Comparison of ENCODE assay signal across 25 cellular contexts in the genomic region with DNA sequence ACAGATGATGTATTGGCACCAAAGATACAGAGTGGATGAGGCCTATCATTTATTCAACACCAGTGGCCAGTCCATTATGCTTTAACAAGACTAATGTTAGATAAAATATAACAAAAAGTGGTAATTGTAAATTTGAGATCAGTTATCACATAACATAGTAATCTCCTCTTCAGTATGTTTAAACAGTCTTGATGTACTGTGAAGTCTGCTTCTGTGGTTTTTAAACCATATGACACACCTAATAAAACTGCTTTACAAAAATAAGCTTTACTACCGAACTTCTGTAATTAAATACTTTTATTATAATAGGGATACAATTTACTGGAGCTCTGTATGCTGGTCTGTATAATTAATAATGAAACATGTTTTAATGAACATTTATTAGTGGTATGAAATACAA.
"Had no signal": no experiment of that assay in that cellular context is flagged by ENCODE, and none has a peak within 500 bp of the region (broad histone marks: within the 10 kb centered on the region; RNA-seq: fewer than 3 reads in every experiment).

No MANE protein-coding gene starts in this region.

- H3K27ac ChIP-seq: epithelial cell of prostate, esophagus muscularis mucosa, hepatocyte, neural progenitor cell, pancreas, spleen, testis, tibial nerve had no signal

- H3K27me3 ChIP-seq: esophagus muscularis mucosa, hepatocyte, neural progenitor cell, pancreas, spleen, testis, tibial nerve had no signal

- H3K9me3 ChIP-seq: esophagus muscularis mucosa, pancreas, spleen, testis, tibial nerve had no signal

- DNase-seq: effector memory CD8-positive, alpha-beta T cell; foreskin melanocyte; head of caudate nucleus; left colon; left ventricle myocardium superior; midbrain; occipital lobe; pancreas; right cardiac atrium; spleen; stimulated activated CD4-positive, alpha-beta T cell treated with anti-CD3 and anti-CD28 coated beads, Interleukin-15, amount 100 ng/mL, for 24 hours; stimulated activated CD4-positive, alpha-beta T cell treated with anti-CD3 and anti-CD28 coated beads, Interleukin-1b, Interleukin-23, amount 100 ng/mL, for 48 hours; stimulated activated CD4-positive, alpha-beta T cell treated with anti-CD3 and anti-CD28 coated beads, Interleukin-4, amount 100 ng/mL, for 24 hours; stimulated activated naive B cell treated with anti-CD40 and anti-IgM and Interleukin-4, amounts not matched to agents 10 μg/mL and 1 μg/mL and 100 μg/mL, for 72 hours; stimulated activated naive CD8-positive, alpha-beta T cell treated with anti-CD3 and anti-CD28 coated beads, Interleukin-15, amount 100 ng/mL, for 72 hours; testis had no signal

- H3K36me3 ChIP-seq: esophagus muscularis mucosa, neural progenitor cell, pancreas, spleen, tibial nerve had no signal

- H3K4me1 ChIP-seq: esophagus muscularis mucosa, neural progenitor cell, pancreas, spleen, testis, tibial nerve had no signal

- H3K9me3 Mint-ChIP-seq: dendritic cell treated with granulocyte-macrophage colony-stimulating factor and Interleukin-4, amounts not matched to agents 40 ng/mL and 50 ng/mL, for 4 days; neural progenitor cell; stimulated activated naive B cell treated with anti-CD40 and anti-IgM and Interleukin-4, amounts not matched to agents 10 μg/mL and 1 μg/mL and 100 μg/mL, for 72 hours; stimulated activated naive CD8-positive, alpha-beta T cell treated with anti-CD3 and anti-CD28 coated beads, Interleukin-15, amount 100 ng/mL, for 72 hours had no signal

- FAIRE-seq: pancreas had no signal

- H3K4me3 ChIP-seq: esophagus muscularis mucosa, hepatocyte, lung, neural progenitor cell, pancreas, spleen, testis, tibial nerve had no signal

- H3K36me3 Mint-ChIP-seq: natural killer cell treated with Interleukin-12 subunit alpha and Interleukin-12 subunit beta and Interleukin-15 and Interleukin-18, amount 100 ng/mL, for 72 hours; neural progenitor cell; stimulated activated naive B cell treated with anti-CD40 and anti-IgM and Interleukin-4, amounts not matched to agents 10 μg/mL and 1 μg/mL and 100 μg/mL, for 72 hours had no signal

- H3K4me3 Mint-ChIP-seq: dendritic cell treated with granulocyte-macrophage colony-stimulating factor and Interleukin-4, amounts not matched to agents 40 ng/mL and 50 ng/mL, for 4 days; effector memory CD8-positive, alpha-beta T cell; natural killer cell treated with Interleukin-12 subunit alpha and Interleukin-12 subunit beta and Interleukin-15 and Interleukin-18, amount 100 ng/mL, for 72 hours; neural progenitor cell; stimulated activated naive B cell treated with anti-CD40 and anti-IgM and Interleukin-4, amounts not matched to agents 10 μg/mL and 1 μg/mL and 100 μg/mL, for 72 hours; stimulated activated naive CD8-positive, alpha-beta T cell treated with anti-CD3 and anti-CD28 coated beads, Interleukin-15, amount 100 ng/mL, for 72 hours had no signal

- H3K4me1 Mint-ChIP-seq: neural progenitor cell; stimulated activated naive B cell treated with anti-CD40 and anti-IgM and Interleukin-4, amounts not matched to agents 10 μg/mL and 1 μg/mL and 100 μg/mL, for 72 hours; stimulated activated naive CD8-positive, alpha-beta T cell treated with anti-CD3 and anti-CD28 coated beads, Interleukin-15, amount 100 ng/mL, for 72 hours had no signal

- H3K27ac Mint-ChIP-seq: dendritic cell treated with granulocyte-macrophage colony-stimulating factor and Interleukin-4, amounts not matched to agents 40 ng/mL and 50 ng/mL, for 4 days; effector memory CD8-positive, alpha-beta T cell; natural killer cell treated with Interleukin-12 subunit alpha and Interleukin-12 subunit beta and Interleukin-15 and Interleukin-18, amount 100 ng/mL, for 72 hours; neural progenitor cell; progenitor cell of endocrine pancreas; stimulated activated naive B cell treated with anti-CD40 and anti-IgM and Interleukin-4, amounts not matched to agents 10 μg/mL and 1 μg/mL and 100 μg/mL, for 72 hours; stimulated activated naive CD8-positive, alpha-beta T cell treated with anti-CD3 and anti-CD28 coated beads, Interleukin-15, amount 100 ng/mL, for 72 hours had no signal

- ATAC-seq: effector memory CD8-positive, alpha-beta T cell; left colon; left ventricle myocardium superior; natural killer cell treated with Interleukin-12 subunit alpha and Interleukin-12 subunit beta and Interleukin-15 and Interleukin-18, amount 100 ng/mL, for 72 hours; pancreas; right cardiac atrium; stimulated activated naive B cell treated with anti-CD40 and anti-IgM and Interleukin-4, amounts not matched to agents 10 μg/mL and 1 μg/mL and 100 μg/mL, for 72 hours; stimulated activated naive CD8-positive, alpha-beta T cell treated with anti-CD3 and anti-CD28 coated beads, Interleukin-15, amount 100 ng/mL, for 72 hours had no signal
